Comparison of ENCODE assay signal across 8 cellular contexts in genomic region chr11:65504671-65505433, GRCh38. TPM values are rescaled to one million over a fixed set of nuclear protein-coding genes. Genes with fewer than 3 reads are reported as not detected.
DNase-seq lines count a peak whose midpoint lies in the region; ATAC-seq and TF ChIP-seq lines count a peak whose summit lies in the region.

No MANE protein-coding gene starts in this region.

- TF ChIP-seq CTCF in WTC11 (IDR thresholded peaks at IDR 0.05), result no peak

- H3K9me3 Mint-ChIP-seq in WTC11, result no peaks in the 10 kb centered on the region
- no peaks in the 10 kb centered on the region for H3K9me3 Mint-ChIP-seq in stimulated activated memory B cell treated with anti-CD40 and anti-IgM and Interleukin-4, amounts not matched to agents 10 μg/mL and 1 μg/mL and 100 μg/mL, for 72 hours
- H3K9me3 Mint-ChIP-seq in activated T-helper 17 cell treated with anti-CD3 and anti-CD28 coated beads, Interleukin-2, amount 50 U/mL, for 72 hours, result no peaks in the 10 kb centered on the region

- no peaks in the 10 kb centered on the region for H3K27me3 Mint-ChIP-seq in WTC11 (ENCODE audit: low read depth)
- H3K27me3 Mint-ChIP-seq in stimulated activated memory B cell treated with anti-CD40 and anti-IgM and Interleukin-4, amounts not matched to agents 10 μg/mL and 1 μg/mL and 100 μg/mL, for 72 hours, result no peaks in the 10 kb centered on the region
- no peaks in the 10 kb centered on the region for H3K27me3 Mint-ChIP-seq in activated T-helper 17 cell treated with anti-CD3 and anti-CD28 coated beads, Interleukin-2, amount 50 U/mL, for 72 hours

- no peak for ATAC-seq in WTC11
- ATAC-seq in stimulated activated memory B cell treated with anti-CD40 and anti-IgM and Interleukin-4, amounts not matched to agents 10 μg/mL and 1 μg/mL and 100 μg/mL, for 72 hours, result no peak
- no peak for ATAC-seq in activated T-helper 17 cell treated with anti-CD3 and anti-CD28 coated beads, Interleukin-2, amount 50 U/mL, for 72 hours (replicated peaks)

- H3K4me1 Mint-ChIP-seq in WTC11, result peaks cover 51% of the 10 kb centered on the region
- peaks cover 49% of the 10 kb centered on the region for H3K4me1 Mint-ChIP-seq in stimulated activated memory B cell treated with anti-CD40 and anti-IgM and Interleukin-4, amounts not matched to agents 10 μg/mL and 1 μg/mL and 100 μg/mL, for 72 hours
- H3K4me1 Mint-ChIP-seq in activated T-helper 17 cell treated with anti-CD3 and anti-CD28 coated beads, Interleukin-2, amount 50 U/mL, for 72 hours, result peaks cover 53% of the 10 kb centered on the region

- H3K27ac Mint-ChIP-seq in WTC11, result peak overlapping the region; percentile 95
- H3K27ac Mint-ChIP-seq in stimulated activated memory B cell treated with anti-CD40 and anti-IgM and Interleukin-4, amounts not matched to agents 10 μg/mL and 1 μg/mL and 100 μg/mL, for 72 hours, result no peak overlapping the region
- H3K27ac Mint-ChIP-seq in activated T-helper 17 cell treated with anti-CD3 and anti-CD28 coated beads, Interleukin-2, amount 50 U/mL, for 72 hours, result no peak overlapping the region

- peaks cover 58% of the 10 kb centered on the region for H3K36me3 ChIP-seq in iPS-18a (ENCODE audit: control insufficient read depth, low read depth, low read length)

- H3K4me3 ChIP-seq in iPS-18a (ENCODE audit: low read length), result peak overlapping the region; percentile 93

- H3K36me3 Mint-ChIP-seq in WTC11, result no peaks in the 10 kb centered on the region; the same call in 1 of the 2 replicates
- H3K36me3 Mint-ChIP-seq in stimulated activated memory B cell treated with anti-CD40 and anti-IgM and Interleukin-4, amounts not matched to agents 10 μg/mL and 1 μg/mL and 100 μg/mL, for 72 hours, result peaks cover 18% of the 10 kb centered on the region
- H3K36me3 Mint-ChIP-seq in activated T-helper 17 cell treated with anti-CD3 and anti-CD28 coated beads, Interleukin-2, amount 50 U/mL, for 72 hours (ENCODE audit: low read depth), result no peaks in the 10 kb centered on the region

- CTCF ChIA-PET in WTC11 (lab: Charles Lee), result interaction anchor here (1.0 to 8.3 kb wide), 5 partner anchors 8 to 88 kb away, joined by 3 to 84 read pairs (median 10); no protein-coding TSS in a partner anchor

- POLR2A ChIA-PET in WTC11 (lab: Charles Lee), result interaction anchor here (1.2 to 7.8 kb wide), 6 partner anchors 6 to 151 kb away, joined by 3 to 194 read pairs (median 111); partner anchors contain the start of genes MALAT1, NEAT1 and TIGD3

- H3K27me3 ChIP-seq in iPS-18a (ENCODE audit: control insufficient read depth, insufficient read depth, low read length), result no peaks in the 10 kb centered on the region

- H3K9ac ChIP-seq in iPS-18a (ENCODE audit: low read length), result no peak overlapping the region

- peak; percentile 12 for DNase-seq in NCI-H1105 treated with DMSO at 0.1 percent for 48 hours (lab: John Stamatoyannopoulos, UW)
- DNase-seq in NCI-H1105 (lab: John Stamatoyannopoulos, UW), result no peak
- DNase-seq in WTC11 (ENCODE audit: low spot score), result no peak
- peak; percentile 18 for DNase-seq in stromal cell of bone marrow (ENCODE audit: low read depth)
- no peak for DNase-seq in mesenteric fat pad (ENCODE audit: low spot score)

- no peak overlapping the region for H3K4me3 Mint-ChIP-seq in WTC11
- no peak overlapping the region for H3K4me3 Mint-ChIP-seq in stimulated activated memory B cell treated with anti-CD40 and anti-IgM and Interleukin-4, amounts not matched to agents 10 μg/mL and 1 μg/mL and 100 μg/mL, for 72 hours
- no peak overlapping the region for H3K4me3 Mint-ChIP-seq in activated T-helper 17 cell treated with anti-CD3 and anti-CD28 coated beads, Interleukin-2, amount 50 U/mL, for 72 hours

- no peak overlapping the region for H3K27ac ChIP-seq in iPS-18a (ENCODE audit: low read length)

- peaks cover 21% of the 10 kb centered on the region for H3K4me1 ChIP-seq in iPS-18a (ENCODE audit: control insufficient read depth, low read depth, low read length)

- no peaks in the 10 kb centered on the region for H3K9me3 ChIP-seq in iPS-18a (ENCODE audit: control insufficient read depth, low read depth, low read length)

TF ChIP-seq in WTC11, 78 proteins besides CTCF, POLR2A, EP300 and RAD21 (continues in another document):
- TF ChIP-seq ZNF396 (CRISPR knock-in tag; IDR thresholded peaks at IDR 0.05; ENCODE audit: borderline replicate concordance) (no peak), AR (CRISPR knock-in tag; IDR thresholded peaks at IDR 0.05) (peak; percentile 88; the same call in 1 of the 2 replicates), ZMAT4 (CRISPR knock-in tag; IDR thresholded peaks at IDR 0.05) (peak; percentile 30; the same call in 1 of the 2 replicates), EMX1 (CRISPR knock-in tag; IDR thresholded peaks at IDR 0.05) (peak; percentile 83)
- TF ChIP-seq, protein P1, sequence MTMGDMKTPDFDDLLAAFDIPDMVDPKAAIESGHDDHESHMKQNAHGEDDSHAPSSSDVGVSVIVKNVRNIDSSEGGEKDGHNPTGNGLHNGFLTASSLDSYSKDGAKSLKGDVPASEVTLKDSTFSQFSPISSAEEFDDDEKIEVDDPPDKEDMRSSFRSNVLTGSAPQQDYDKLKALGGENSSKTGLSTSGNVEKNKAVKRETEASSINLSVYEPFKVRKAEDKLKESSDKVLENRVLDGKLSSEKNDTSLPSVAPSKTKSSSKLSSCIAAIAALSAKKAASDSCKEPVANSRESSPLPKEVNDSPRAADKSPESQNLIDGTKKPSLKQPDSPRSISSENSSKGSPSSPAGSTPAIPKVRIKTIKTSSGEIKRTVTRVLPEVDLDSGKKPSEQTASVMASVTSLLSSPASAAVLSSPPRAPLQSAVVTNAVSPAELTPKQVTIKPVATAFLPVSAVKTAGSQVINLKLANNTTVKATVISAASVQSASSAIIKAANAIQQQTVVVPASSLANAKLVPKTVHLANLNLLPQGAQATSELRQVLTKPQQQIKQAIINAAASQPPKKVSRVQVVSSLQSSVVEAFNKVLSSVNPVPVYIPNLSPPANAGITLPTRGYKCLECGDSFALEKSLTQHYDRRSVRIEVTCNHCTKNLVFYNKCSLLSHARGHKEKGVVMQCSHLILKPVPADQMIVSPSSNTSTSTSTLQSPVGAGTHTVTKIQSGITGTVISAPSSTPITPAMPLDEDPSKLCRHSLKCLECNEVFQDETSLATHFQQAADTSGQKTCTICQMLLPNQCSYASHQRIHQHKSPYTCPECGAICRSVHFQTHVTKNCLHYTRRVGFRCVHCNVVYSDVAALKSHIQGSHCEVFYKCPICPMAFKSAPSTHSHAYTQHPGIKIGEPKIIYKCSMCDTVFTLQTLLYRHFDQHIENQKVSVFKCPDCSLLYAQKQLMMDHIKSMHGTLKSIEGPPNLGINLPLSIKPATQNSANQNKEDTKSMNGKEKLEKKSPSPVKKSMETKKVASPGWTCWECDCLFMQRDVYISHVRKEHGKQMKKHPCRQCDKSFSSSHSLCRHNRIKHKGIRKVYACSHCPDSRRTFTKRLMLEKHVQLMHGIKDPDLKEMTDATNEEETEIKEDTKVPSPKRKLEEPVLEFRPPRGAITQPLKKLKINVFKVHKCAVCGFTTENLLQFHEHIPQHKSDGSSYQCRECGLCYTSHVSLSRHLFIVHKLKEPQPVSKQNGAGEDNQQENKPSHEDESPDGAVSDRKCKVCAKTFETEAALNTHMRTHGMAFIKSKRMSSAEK (CRISPR knock-in tag; IDR thresholded peaks at IDR 0.05; ENCODE audit: borderline replicate concordance), result peak; percentile 68
- TF ChIP-seq, protein P2, sequence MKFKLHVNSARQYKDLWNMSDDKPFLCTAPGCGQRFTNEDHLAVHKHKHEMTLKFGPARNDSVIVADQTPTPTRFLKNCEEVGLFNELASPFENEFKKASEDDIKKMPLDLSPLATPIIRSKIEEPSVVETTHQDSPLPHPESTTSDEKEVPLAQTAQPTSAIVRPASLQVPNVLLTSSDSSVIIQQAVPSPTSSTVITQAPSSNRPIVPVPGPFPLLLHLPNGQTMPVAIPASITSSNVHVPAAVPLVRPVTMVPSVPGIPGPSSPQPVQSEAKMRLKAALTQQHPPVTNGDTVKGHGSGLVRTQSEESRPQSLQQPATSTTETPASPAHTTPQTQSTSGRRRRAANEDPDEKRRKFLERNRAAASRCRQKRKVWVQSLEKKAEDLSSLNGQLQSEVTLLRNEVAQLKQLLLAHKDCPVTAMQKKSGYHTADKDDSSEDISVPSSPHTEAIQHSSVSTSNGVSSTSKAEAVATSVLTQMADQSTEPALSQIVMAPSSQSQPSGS (CRISPR knock-in tag; IDR thresholded peaks at IDR 0.05; ENCODE audit: borderline replicate concordance, low read depth), result no peak

RNA-seq across cellular contexts. Expression of gene MALAT1, which starts 6.0 kb away (rescaled TPM):
- total RNA-seq in WTC11 (2021), result 1,830 to 2,350 TPM (median 2,261 TPM) in 3 replicates
- total RNA-seq in mesenteric fat pad, result 11,495 TPM
- total RNA-seq in activated T-helper 17 cell treated with anti-CD3 and anti-CD28 coated beads, Interleukin-2, amount 50 U/mL, for 72 hours, result over 10,000 TPM in 1 of 2 donors, 1,000 to 10,000 TPM in 1; 5,547 to 22,796 TPM

RNA-seq across cellular contexts. Expression of gene SCYL1, which starts 20.0 kb away (rescaled TPM):
- total RNA-seq in WTC11 (2021), result 69.6 to 76.8 TPM (median 73.0 TPM) in 3 replicates
- total RNA-seq in mesenteric fat pad, result 87.0 TPM
- total RNA-seq in activated T-helper 17 cell treated with anti-CD3 and anti-CD28 coated beads, Interleukin-2, amount 50 U/mL, for 72 hours, result 10 to 100 TPM; 80.4 to 86.8 TPM

RNA-seq across cellular contexts. Expression of gene LTBP3, which starts 53.3 kb away (rescaled TPM):
- 15.9 to 23.6 TPM (median 20.7 TPM) in 3 replicates for total RNA-seq in WTC11 (2021)
- total RNA-seq in mesenteric fat pad, result 91.9 TPM
- 100 to 1,000 TPM in 1 of 2 donors, 10 to 100 TPM in 1; 54.3 to 124 TPM for total RNA-seq in activated T-helper 17 cell treated with anti-CD3 and anti-CD28 coated beads, Interleukin-2, amount 50 U/mL, for 72 hours

Comparison
In these comparisons a context has a peak if more than half of its experiments do, and no peak if none do; other contexts are left out.
1. DNase-seq: peak in NCI-H1105 treated with DMSO at 0.1 percent for 48 hours (single experiment) and stromal cell of bone marrow (single experiment); none in NCI-H1105 (single experiment), WTC11 (single experiment) and mesenteric fat pad (single experiment).